Comparison of ENCODE assay signal across 2 cellular contexts in genomic region chr7:104950754-104951153, GRCh38.
TF ChIP-seq lines count a peak whose summit lies in the region.

No MANE protein-coding gene starts in this region.

TF ChIP-seq in H1, 55 proteins besides CTCF, POLR2A, EP300 and RAD21 (continued from another document):
- TF ChIP-seq BRCA1 (IDR thresholded peaks at IDR 0.05; ENCODE audit: low read depth, low read length) (no peak), BACH1 (IDR thresholded peaks at IDR 0.05; ENCODE audit: low read length) (no peak), ZNF274 (IDR thresholded peaks at IDR 0.05; ENCODE audit: borderline replicate concordance, extremely low read depth, low read length) (no peak), JUN (IDR thresholded peaks at IDR 0.05; ENCODE audit: low read depth, low read length) (no peak), TAF7 (optimal IDR thresholded peaks at IDR 0.05; ENCODE audit: borderline replicate concordance, low read depth, low read length) (no peak), HDAC2 (IDR thresholded peaks at IDR 0.05; ENCODE audit: borderline replicate concordance in 1 of 2, low read depth in 2 of 2, low read length in 2 of 2) (no peak), TEAD4 (IDR thresholded peaks at IDR 0.05; ENCODE audit: low read depth, low read length) (no peak), BCL11A (IDR thresholded peaks at IDR 0.05; ENCODE audit: low read depth in 2 of 2, low read length in 2 of 2) (no peak), RFX5 (IDR thresholded peaks at IDR 0.05; ENCODE audit: borderline replicate concordance, low read depth, low read length) (no peak), SP2 (IDR thresholded peaks at IDR 0.05; ENCODE audit: low read length) (no peak)

TF ChIP-seq in SK-N-SH treated with all-trans-retinoic acid at 6 μM for 48 hours, 23 proteins besides CTCF, POLR2A, EP300 and RAD21 (continued from another document):
- TF ChIP-seq POU6F1 (CRISPR knock-in tag; IDR thresholded peaks at IDR 0.05; ENCODE audit: borderline replicate concordance, low read depth) (no peak), TOX (CRISPR knock-in tag; IDR thresholded peaks at IDR 0.05; ENCODE audit: borderline replicate concordance) (no peak), OSR1 (CRISPR knock-in tag; IDR thresholded peaks at IDR 0.05) (no peak), ZNF70 (CRISPR knock-in tag; IDR thresholded peaks at IDR 0.05) (no peak), ESRRG (CRISPR knock-in tag; IDR thresholded peaks at IDR 0.05) (no peak)
TF ChIP-seq in SK-N-SH treated with all-trans-retinoic acid at 6 μM for 48 hours: peak in this region for 0.
